In genomic region chr17:45424769-45425124, GRCh38 we compare ENCODE assay signal across 12 cellular contexts. TPM values are rescaled to one million over a fixed set of nuclear protein-coding genes. Genes with fewer than 3 reads are reported as not detected.
DNase-seq lines count a peak whose midpoint lies in the region; ATAC-seq and TF ChIP-seq lines count a peak whose summit lies in the region.
"Had no signal": no experiment of that assay in that cellular context is flagged by ENCODE, and none has a peak within 500 bp of the region (broad histone marks: within the 10 kb centered on the region; RNA-seq: fewer than 3 reads in every experiment).

No MANE protein-coding gene starts in this region.

- WGBS in suprapubic skin = 87% methylated on average over 5 of the region's 6 CpGs

- TF ChIP-seq CTCF in lower lobe of right lung (IDR thresholded peaks at IDR 0.05) (no peak), suprapubic skin (IDR thresholded peaks at IDR 0.05) (no peak)

- no peaks in the 10 kb centered on the region for H3K36me3 ChIP-seq in HUES48 (ENCODE audit: control insufficient read depth, insufficient read depth, low read length)
- peaks cover 0 to 1% of the 10 kb centered on the region in 2 donors for H3K36me3 ChIP-seq in duodenal mucosa (ENCODE audit: control insufficient read depth in 1 of 2, insufficient read depth in 2 of 2, low read length in 2 of 2)
- H3K36me3 ChIP-seq in lower lobe of right lung = peaks cover 7% of the 10 kb centered on the region
- H3K36me3 ChIP-seq in suprapubic skin = peaks cover 4% of the 10 kb centered on the region
- H3K36me3 ChIP-seq in SJCRH30 = no peaks in the 10 kb centered on the region

- H3K27me3 ChIP-seq in HUES48 (ENCODE audit: control insufficient read depth, insufficient read depth, low read length) (peaks cover 27% of the 10 kb centered on the region), duodenal mucosa (ENCODE audit: control insufficient read depth in 1 of 2, insufficient read depth in 2 of 2, low read length in 2 of 2) (no peaks in the 10 kb centered on the region), lower lobe of right lung (ENCODE audit: low read depth) (no peaks in the 10 kb centered on the region), suprapubic skin (no peaks in the 10 kb centered on the region), SJCRH30 (no peaks in the 10 kb centered on the region)

- no peak for TF ChIP-seq POLR2A in suprapubic skin (IDR thresholded peaks at IDR 0.05)

- H3K9me3 ChIP-seq in HUES48 (ENCODE audit: control insufficient read depth, insufficient read depth, low read length) (no peaks in the 10 kb centered on the region), duodenal mucosa (ENCODE audit: control insufficient read depth in 1 of 2, low read length in 2 of 2) (no peaks in the 10 kb centered on the region), lower lobe of right lung (no peaks in the 10 kb centered on the region), suprapubic skin (no peaks in the 10 kb centered on the region), SJCRH30 (replicated peaks) (no peaks in the 10 kb centered on the region)

- peak overlapping the region; percentile 56 for H3K4me3 ChIP-seq in HUES48 (ENCODE audit: low read depth, low read length)
- peak overlapping the region; percentile 78 for H3K4me3 ChIP-seq in duodenal mucosa (ENCODE audit: low read depth in 1 of 2, low read length in 2 of 2)
- peak overlapping the region; percentile 43 for H3K4me3 ChIP-seq in lower lobe of right lung
- H3K4me3 ChIP-seq in suprapubic skin = peak overlapping the region; percentile 27
- no peak overlapping the region for H3K4me3 ChIP-seq in SJCRH30

- no peak for TF ChIP-seq EP300 in suprapubic skin (IDR thresholded peaks at IDR 0.05)

- H3K27ac ChIP-seq in HUES48 (ENCODE audit: low read depth, low read length) (no peak overlapping the region), duodenal mucosa (ENCODE audit: low read depth, low read length) (peak overlapping the region; percentile 89), lower lobe of right lung (peak overlapping the region; percentile 79), suprapubic skin (peak overlapping the region; percentile 53), SJCRH30 (no peak overlapping the region)

- DNase-seq in lower lobe of right lung (no peak), suprapubic skin (ENCODE audit: low spot score in 2 of 2) (no peak), anterior cingulate cortex (lab: John Stamatoyannopoulos, UW) (no peak), KG1 (lab: John Stamatoyannopoulos, UW) (no peak), SJCRH30 (no peak)
- DNase-seq: cortex of kidney; NCI-H1694 treated with DMSO at 0.1 percent for 48 hours; stimulated activated CD4-positive, alpha-beta T cell treated with anti-CD3 and anti-CD28 coated beads, Interleukin-2, amount 100 ng/mL, for 24 hours had no signal

- ATAC-seq in lower lobe of right lung = no peak
- no peak for ATAC-seq in GM21381 (IDR thresholded peaks at IDR 0.05; ENCODE audit: unreplicated experiment)
- ATAC-seq: stimulated activated memory B cell treated with anti-CD40 and anti-IgM and Interleukin-4, amounts not matched to agents 10 μg/mL and 1 μg/mL and 100 μg/mL, for 72 hours had no signal

- H3K9ac ChIP-seq in HUES48 (ENCODE audit: low read depth, low read length) (no peak overlapping the region), duodenal mucosa (ENCODE audit: low read depth in 1 of 2, low read length in 2 of 2) (peak overlapping the region; percentile 85 to 94)

- intact Hi-C loops in lower lobe of right lung (cut with DNase I) = no loop called here

- H3K4me1 ChIP-seq in HUES48 (ENCODE audit: control insufficient read depth, insufficient read depth, low read length) (peaks cover 22% of the 10 kb centered on the region), duodenal mucosa (ENCODE audit: control insufficient read depth in 1 of 2, insufficient read depth in 2 of 2, low read length in 2 of 2) (peaks cover 18 to 29% of the 10 kb centered on the region in 2 donors), lower lobe of right lung (peaks cover 43% of the 10 kb centered on the region), suprapubic skin (peaks cover 47% of the 10 kb centered on the region), SJCRH30 (no peaks in the 10 kb centered on the region; the same call in 1 of the 2 replicates)

RNA-seq across cellular contexts. Expression of gene ARHGAP27, which starts 7.9 kb away (rescaled TPM):
- 71.0 TPM for total RNA-seq in lower lobe of right lung
- total RNA-seq in suprapubic skin = 10 to 100 TPM; 54.4 to 93.6 (median 71.3) TPM
- 1.2 and 2.2 TPM in 2 replicates for total RNA-seq in SJCRH30 (2014; rRNA removed; shearing (Covaris generic))

Comparison
In these comparisons a context has a peak if more than half of its experiments do, and no peak if none do; other contexts are left out.
1. H3K27ac ChIP-seq: peak in duodenal mucosa (single experiment), lower lobe of right lung (single experiment) and suprapubic skin (single experiment); none in HUES48 (single experiment) and SJCRH30 (single experiment).
2. RNA of gene ARHGAP27, which starts 7.9 kb away (total RNA-seq): 54.4 to 93.6 TPM in suprapubic skin and 71.0 TPM in lower lobe of right lung (single experiment); 1.2 to 2.2 TPM in SJCRH30; every median in the first group is over 10 times any median in the second.